8 cellular contexts compared by ENCODE assay signal in genomic region chr9:89410709-89411111, GRCh38.
DNase-seq lines count a peak whose midpoint lies in the region; ATAC-seq and TF ChIP-seq lines count a peak whose summit lies in the region.

No MANE protein-coding gene starts in this region.

- peak overlapping the region in 6 of 7 donors; percentile 29 to 83 (median 58) for H3K4me3 Mint-ChIP-seq in CD8-positive, alpha-beta memory T cell

- H3K9me3 ChIP-seq in CD8-positive, alpha-beta memory T cell (ENCODE audit: low read length) = no peaks in the 10 kb centered on the region
- H3K9me3 ChIP-seq in PC-3 (ENCODE audit: low read length) (no peaks in the 10 kb centered on the region), SJCRH30 (replicated peaks) (no peaks in the 10 kb centered on the region), hepatocyte (ENCODE audit: low read depth) (no peaks in the 10 kb centered on the region)
- H3K9me3 ChIP-seq in effector memory CD4-positive, alpha-beta T cell (ENCODE audit: control insufficient read depth, low read length) = no peaks in the 10 kb centered on the region

- no peak overlapping the region for H3K9ac ChIP-seq in PC-3 (ENCODE audit: low read length)

- peak overlapping the region; percentile 56 to 96 (median 88) for H3K27ac Mint-ChIP-seq in CD8-positive, alpha-beta memory T cell

- intact Hi-C loops in PC-3 (cut with micrococcal nuclease) = loop anchor here (1.0 to 2.0 kb wide), 2 partner anchors 66 to 139 kb away; no protein-coding TSS in a partner anchor

- peaks cover 5 to 88% (median 15%) of the 10 kb centered on the region in 3 donors for H3K36me3 Mint-ChIP-seq in CD8-positive, alpha-beta memory T cell

- POLR2A ChIA-PET in CD8-positive, alpha-beta memory T cell (lab: Charles Lee) = no interaction called here
- POLR2A ChIA-PET in PC-3 (lab: Charles Lee; ENCODE audit: unreplicated experiment) = no interaction called here

- peaks cover 39% of the 10 kb centered on the region for H3K36me3 ChIP-seq in CD8-positive, alpha-beta memory T cell (ENCODE audit: insufficient read depth, low read length)
- H3K36me3 ChIP-seq in PC-3 (ENCODE audit: low read depth, low read length) = no peaks in the 10 kb centered on the region
- H3K36me3 ChIP-seq in effector memory CD4-positive, alpha-beta T cell (ENCODE audit: control insufficient read depth, insufficient read depth, low read length) = peaks cover 29% of the 10 kb centered on the region
- no peaks in the 10 kb centered on the region for H3K36me3 ChIP-seq in SJCRH30
- no peaks in the 10 kb centered on the region for H3K36me3 ChIP-seq in hepatocyte (replicated peaks; ENCODE audit: insufficient read depth, low read depth)

- CTCF ChIA-PET in CD8-positive, alpha-beta memory T cell (lab: Charles Lee) = interaction anchor here (1.0 to 2.8 kb wide), 6 partner anchors 15 to 138 kb away, joined by 3 to 13 read pairs (median 4); no protein-coding TSS in a partner anchor
- CTCF ChIA-PET in PC-3 (lab: Charles Lee) = interaction anchor here (0.7 to 1.4 kb wide), 2 partner anchors 21 to 138 kb away, joined by 3 to 10 read pairs; no protein-coding TSS in a partner anchor

- H3K4me1 ChIP-seq in CD8-positive, alpha-beta memory T cell (ENCODE audit: insufficient read depth, low read length) = peaks cover 91% of the 10 kb centered on the region
- H3K4me1 ChIP-seq in PC-3 (ENCODE audit: insufficient read depth, low read length) (no peaks in the 10 kb centered on the region), SJCRH30 (no peaks in the 10 kb centered on the region), hepatocyte (ENCODE audit: insufficient read depth) (no peaks in the 10 kb centered on the region)
- H3K4me1 ChIP-seq in effector memory CD4-positive, alpha-beta T cell (ENCODE audit: control insufficient read depth, insufficient read depth, low read length, poor library complexity, severe bottlenecking) = peaks cover 59% of the 10 kb centered on the region

- peaks cover 0 to 4% (median 0%) of the 10 kb centered on the region in 5 donors for H3K9me3 Mint-ChIP-seq in CD8-positive, alpha-beta memory T cell

- peaks cover 89 to 99% (median 98%) of the 10 kb centered on the region in 3 donors for H3K4me1 Mint-ChIP-seq in CD8-positive, alpha-beta memory T cell

- BruUV-seq in PC-3 (replicated peaks; lab: Mats Ljungman, UMichigan) = no TSS peak

- no peak overlapping the region for H2AFZ ChIP-seq in PC-3 (ENCODE audit: low read length)
- no peak overlapping the region for H2AFZ ChIP-seq in hepatocyte

- TF ChIP-seq CTCF in PC-3 (conservative IDR thresholded peaks at IDR 0.05; ENCODE audit: low read depth, low read length) = peak; percentile 43
- TF ChIP-seq CTCF in hepatocyte (IDR thresholded peaks at IDR 0.05; ENCODE audit: poor library complexity) = no peak

- no peaks in the 10 kb centered on the region for H4K20me1 ChIP-seq in PC-3 (ENCODE audit: low read length)
- H4K20me1 ChIP-seq in hepatocyte (ENCODE audit: insufficient read depth, poor library complexity, severe bottlenecking) = no peaks in the 10 kb centered on the region

- H3K79me2 ChIP-seq in PC-3 (ENCODE audit: low read length) (no peaks in the 10 kb centered on the region), hepatocyte (no peaks in the 10 kb centered on the region)

- 73% methylated on average over 6 of the region's 6 CpGs for WGBS in hepatocyte (ENCODE audit: low lambda C conversion rate, missing lambda C conversion rate)

- peaks cover 0 to 2% of the 10 kb centered on the region in 2 donors for H3K27me3 Mint-ChIP-seq in CD8-positive, alpha-beta memory T cell

- H3K9me2 ChIP-seq in PC-3 (replicated peaks; ENCODE audit: low read length) (no peaks in the 10 kb centered on the region), hepatocyte (replicated peaks; ENCODE audit: insufficient read depth) (no peaks in the 10 kb centered on the region)

- DNase-seq in CD8-positive, alpha-beta memory T cell = no peak
- DNase-seq in PC-3 = peak; percentile 22
- DNase-seq in effector memory CD4-positive, alpha-beta T cell = peak in 1 of 3 donors; percentile 34
- no peak for DNase-seq in 8988T
- no peak for DNase-seq in SJCRH30
- DNase-seq in hepatocyte (ENCODE audit: low spot score) = no peak

- no peak overlapping the region for H3K4me3 ChIP-seq in CD8-positive, alpha-beta memory T cell (ENCODE audit: low read length)
- no peak overlapping the region for H3K4me3 ChIP-seq in PC-3 (ENCODE audit: low read length)
- H3K4me3 ChIP-seq in effector memory CD4-positive, alpha-beta T cell (ENCODE audit: insufficient read depth, low read depth, low read length, poor library complexity, severe bottlenecking) = no peak overlapping the region
- H3K4me3 ChIP-seq in SJCRH30 = no peak overlapping the region
- H3K4me3 ChIP-seq in hepatocyte = no peak overlapping the region

- no peak overlapping the region for H3K27ac ChIP-seq in CD8-positive, alpha-beta memory T cell (ENCODE audit: low read depth, low read length)
- H3K27ac ChIP-seq in PC-3 (ENCODE audit: low read length) (no peak overlapping the region), SJCRH30 (no peak overlapping the region), hepatocyte (no peak overlapping the region)
- H3K27ac ChIP-seq in effector memory CD4-positive, alpha-beta T cell (ENCODE audit: insufficient read depth, low read length, poor library complexity, severe bottlenecking) = peak overlapping the region; percentile 66

- H3K4me2 ChIP-seq in PC-3 (ENCODE audit: low read length) (no peak overlapping the region), hepatocyte (no peak overlapping the region)

- H3F3A ChIP-seq in PC-3 (ENCODE audit: low read length, unreplicated experiment) = no peaks in the 10 kb centered on the region

- no peaks in the 10 kb centered on the region for H3K27me3 ChIP-seq in CD8-positive, alpha-beta memory T cell (ENCODE audit: insufficient read depth, low read length, poor library complexity, severe bottlenecking)
- H3K27me3 ChIP-seq in PC-3 (ENCODE audit: low read length) (no peaks in the 10 kb centered on the region), SJCRH30 (0 out of 2 replicates have a peak, but pooled peaks cover 4% of the 10 kb centered on the region), hepatocyte (no peaks in the 10 kb centered on the region)
- no peaks in the 10 kb centered on the region for H3K27me3 ChIP-seq in effector memory CD4-positive, alpha-beta T cell (replicated peaks; ENCODE audit: control insufficient read depth, insufficient read depth, low read length, poor library complexity, severe bottlenecking)

- ATAC-seq in GM21619 (IDR thresholded peaks at IDR 0.05; ENCODE audit: unreplicated experiment) (peak; percentile 39), PC-3 (peak; percentile 30; the same call in 1 of the 2 replicates), HG03469 (IDR thresholded peaks at IDR 0.05; ENCODE audit: unreplicated experiment) (no peak)
